ENCODE assay signal across 13 cellular contexts in genomic region chr7:76063525-76063924, GRCh38. TPM values are rescaled to one million over a fixed set of nuclear protein-coding genes. Genes with fewer than 3 reads are reported as not detected.
DNase-seq lines count a peak whose midpoint lies in the region; ATAC-seq, FAIRE-seq and TF ChIP-seq lines count a peak whose summit lies in the region.
"Had no signal": no experiment of that assay in that cellular context is flagged by ENCODE, and none has a peak within 500 bp of the region (broad histone marks: within the 10 kb centered on the region; RNA-seq: fewer than 3 reads in every experiment).

No MANE protein-coding gene starts in this region.

- no peaks in the 10 kb centered on the region for H3K79me2 ChIP-seq in K562 (ENCODE audit: control insufficient read depth, insufficient read depth, low read length)
- H3K79me2 ChIP-seq in HepG2 (ENCODE audit: insufficient read depth, low read length): no peaks in the 10 kb centered on the region

- no peak overlapping the region for H3K27ac Mint-ChIP-seq in Calu3 (ENCODE audit: unreplicated experiment)
- no peak overlapping the region for H3K27ac Mint-ChIP-seq in stimulated activated naive B cell treated with anti-CD40 and anti-IgM and Interleukin-4, amounts not matched to agents 10 μg/mL and 1 μg/mL and 100 μg/mL, for 72 hours
- H3K27ac Mint-ChIP-seq: natural killer cell treated with Interleukin-12 subunit alpha and Interleukin-12 subunit beta and Interleukin-15 and Interleukin-18, amount 100 ng/mL, for 72 hours had no signal

- H3K9ac ChIP-seq in K562 (ENCODE audit: insufficient read depth in 1 of 2, low read depth in 2 of 2, low read length in 2 of 2) (0 out of 4 replicates have a peak overlapping the region, but pooled peaks of 1 of the 2 experiments have one; percentile 70), HepG2 (ENCODE audit: insufficient read depth, low read depth, low read length) (no peak overlapping the region)

- H3K36me3 ChIP-seq in K562 (ENCODE audit: control insufficient read depth, insufficient read depth, low read length) (peaks cover 86% of the 10 kb centered on the region), HepG2 (replicated peaks in 1 of 2; ENCODE audit: control insufficient read depth in 1 of 2, insufficient read depth in 2 of 2, low read length in 2 of 2) (peaks cover 44 to 83% of the 10 kb centered on the region in 2 experiments), brain microvascular endothelial cell (replicated peaks) (peaks cover 66% of the 10 kb centered on the region)

- TF ChIP-seq CTCF in Calu3 (IDR thresholded peaks at IDR 0.05; ENCODE audit: unreplicated experiment) (no peak), K562 (IDR thresholded peaks at IDR 0.05 in 2 of 3, conservative IDR thresholded peaks at IDR 0.05 in 1 of 3; ENCODE audit: insufficient read depth in 2 of 3, low read depth in 1 of 3, low read length in 3 of 3) (no peak), HepG2 (CRISPR knock-in tag; IDR thresholded peaks at IDR 0.05) (no peak), brain microvascular endothelial cell (IDR thresholded peaks at IDR 0.05; ENCODE audit: low read depth, low read length, missing control alignments) (no peak)

- H3K4me3 Mint-ChIP-seq in Calu3 (ENCODE audit: low read depth, unreplicated experiment): no peak overlapping the region
- H3K4me3 Mint-ChIP-seq in stimulated activated naive B cell treated with anti-CD40 and anti-IgM and Interleukin-4, amounts not matched to agents 10 μg/mL and 1 μg/mL and 100 μg/mL, for 72 hours: no peak overlapping the region
- H3K4me3 Mint-ChIP-seq: CD8-positive, alpha-beta memory T cell; natural killer cell treated with Interleukin-12 subunit alpha and Interleukin-12 subunit beta and Interleukin-15 and Interleukin-18, amount 100 ng/mL, for 72 hours had no signal

- intact Hi-C loops in Calu3 (cut with micrococcal nuclease; ENCODE audit: unreplicated experiment): no loop called here
- intact Hi-C loops in K562 (cut with micrococcal nuclease): no loop called here
- intact Hi-C loops in HepG2 (cut with micrococcal nuclease; ENCODE audit: unreplicated experiment): no loop called here

- in situ Hi-C loops in K562 (cut with MboI): no loop called here
- in situ Hi-C loops in HepG2 (cut with HindIII; ENCODE audit: extremely low pct_ligation_motif_present, low pct_unique_long_range_greater_than_20kb): no loop called here
- in situ Hi-C loops in brain microvascular endothelial cell (cut with HindIII; ENCODE audit: low pct_ligation_motif_present, low sequenced_read_pairs): no loop called here

- no peaks in the 10 kb centered on the region for H3K4me1 Mint-ChIP-seq in Calu3 (ENCODE audit: low read depth, unreplicated experiment)
- H3K4me1 Mint-ChIP-seq in stimulated activated naive B cell treated with anti-CD40 and anti-IgM and Interleukin-4, amounts not matched to agents 10 μg/mL and 1 μg/mL and 100 μg/mL, for 72 hours: no peaks in the 10 kb centered on the region
- H3K4me1 Mint-ChIP-seq: CD8-positive, alpha-beta memory T cell had no signal

- BruUV-seq in Calu3 (replicated peaks; lab: Mats Ljungman, UMichigan) (no TSS peak), K562 (replicated peaks; lab: Mats Ljungman, UMichigan) (no TSS peak), HepG2 (replicated peaks; lab: Mats Ljungman, UMichigan) (no TSS peak)

- H3K9me3 ChIP-seq in K562 (replicated peaks; ENCODE audit: control insufficient read depth, insufficient read depth, low read depth, low read length): no peaks in the 10 kb centered on the region
- no peaks in the 10 kb centered on the region for H3K9me3 ChIP-seq in HepG2 (ENCODE audit: low read length)

- TF ChIP-seq RAD21 in K562 (CRISPR knock-in tag; conservative IDR thresholded peaks at IDR 0.05 in 1 of 2, IDR thresholded peaks at IDR 0.05 in 1 of 2): no peak
- TF ChIP-seq RAD21 in HepG2 (CRISPR knock-in tag; IDR thresholded peaks at IDR 0.05): no peak

- CTCF ChIA-PET in Calu3 (lab: Charles Lee): no interaction called here
- CTCF ChIA-PET in K562 (lab: Yijun Ruan, JAX; ENCODE audit: low intra/inter-chr PET ratio): interaction anchor here (0.7 kb wide), 1 partner anchor 72 kb away, joined by 3 read pairs; no protein-coding TSS in a partner anchor
- CTCF ChIA-PET in HepG2 (lab: Yijun Ruan, JAX; ENCODE audit: low intra/inter-chr PET ratio, low total read pairs): no interaction called here

- H3K4me1 ChIP-seq in K562 (replicated peaks in 1 of 2; ENCODE audit: control insufficient read depth in 2 of 2, insufficient read depth in 2 of 2, low read length in 2 of 2): peaks cover 0 to 16% of the 10 kb centered on the region in 2 experiments; a peak in 2 of 5 replicates
- H3K4me1 ChIP-seq in HepG2 (ENCODE audit: insufficient read depth, low read length): peaks cover 27% of the 10 kb centered on the region

- no peaks in the 10 kb centered on the region for H3K9me3 Mint-ChIP-seq in Calu3 (ENCODE audit: low read depth, unreplicated experiment)
- H3K9me3 Mint-ChIP-seq in stimulated activated naive B cell treated with anti-CD40 and anti-IgM and Interleukin-4, amounts not matched to agents 10 μg/mL and 1 μg/mL and 100 μg/mL, for 72 hours: no peaks in the 10 kb centered on the region
- H3K9me3 Mint-ChIP-seq: CD8-positive, alpha-beta memory T cell; natural killer cell treated with Interleukin-12 subunit alpha and Interleukin-12 subunit beta and Interleukin-15 and Interleukin-18, amount 100 ng/mL, for 72 hours had no signal

- no peak overlapping the region for H3K27ac ChIP-seq in K562 (ENCODE audit: extremely low read depth, low read depth, low read length)
- H3K27ac ChIP-seq in HepG2 (ENCODE audit: extremely low read length, insufficient read depth, low read length): no peak overlapping the region
- no peak overlapping the region for H3K27ac ChIP-seq in brain microvascular endothelial cell

- POLR2A ChIA-PET in K562 (lab: Yijun Ruan, JAX) (interaction anchor here (0.7 to 1.3 kb wide), 6 partner anchors 8 to 103 kb away, joined by 3 to 6 read pairs (median 3); no protein-coding TSS in a partner anchor), HepG2 (lab: Yijun Ruan, JAX) (no interaction called here)

- DNase-seq in Calu3 (peak; percentile 30), HT-29 (ENCODE audit: low spot score) (peak; percentile 90), K562 (ENCODE audit: extremely low read depth in 1 of 4, low spot score in 3 of 4) (peak; percentile 61 to 73 (median 68)), HepG2 (ENCODE audit: low spot score) (no peak), iPS-NIHi7 (ENCODE audit: extremely low spot score) (no peak), brain microvascular endothelial cell (no peak)
- no peak for DNase-seq in stimulated activated naive B cell treated with anti-CD40 and anti-IgM and Interleukin-4, amounts not matched to agents 10 μg/mL and 1 μg/mL and 100 μg/mL, for 72 hours
- DNase-seq: activated CD8-positive, alpha-beta memory T cell treated with anti-CD3 and anti-CD28 coated beads for 24 hours; activated naive CD4-positive, alpha-beta T cell; CD8-positive, alpha-beta memory T cell; NCI-H446 treated with DMSO at 0.1 percent for 48 hours had no signal

- H3K4me3 ChIP-seq in K562: no peak overlapping the region
- H3K4me3 ChIP-seq in HepG2 (replicated peaks in 1 of 3; ENCODE audit: insufficient read depth in 1 of 3, low read depth in 2 of 3, low read length in 3 of 3): no peak overlapping the region
- H3K4me3 ChIP-seq in brain microvascular endothelial cell (ENCODE audit: low read depth, low read length): no peak overlapping the region

- H3K36me3 Mint-ChIP-seq in Calu3 (ENCODE audit: insufficient read depth, unreplicated experiment): no peaks in the 10 kb centered on the region
- H3K36me3 Mint-ChIP-seq in stimulated activated naive B cell treated with anti-CD40 and anti-IgM and Interleukin-4, amounts not matched to agents 10 μg/mL and 1 μg/mL and 100 μg/mL, for 72 hours: peaks cover 62 to 74% of the 10 kb centered on the region in 2 donors

- WGBS in K562 (ENCODE audit: insufficient coverage, low coverage, missing lambda C conversion rate): 79% methylated on average over 14 of the region's 14 CpGs
- 82% methylated on average over 9 of the region's 14 CpGs for WGBS in HepG2 (ENCODE audit: low lambda C conversion rate)

- no peak for TF ChIP-seq EP300 in K562 (IDR thresholded peaks at IDR 0.05; ENCODE audit: low read length)
- TF ChIP-seq EP300 in HepG2 (IDR thresholded peaks at IDR 0.05; ENCODE audit: low read depth in 2 of 2, low read length in 2 of 2): no peak
- no peak for TF ChIP-seq EP300 in HepG2 (CRISPR knock-in tag; IDR thresholded peaks at IDR 0.05; ENCODE audit: borderline replicate concordance)

- ATAC-seq in K562 (peak; percentile 53), HepG2 (no peak)
- no peak for ATAC-seq in stimulated activated naive B cell treated with anti-CD40 and anti-IgM and Interleukin-4, amounts not matched to agents 10 μg/mL and 1 μg/mL and 100 μg/mL, for 72 hours (replicated peaks)
- ATAC-seq: natural killer cell treated with Interleukin-12 subunit alpha and Interleukin-12 subunit beta and Interleukin-15 and Interleukin-18, amount 100 ng/mL, for 72 hours had no signal

- TF ChIP-seq POLR2A in K562 (conservative IDR thresholded peaks at IDR 0.05) (no peak), HepG2 (IDR thresholded peaks at IDR 0.05; ENCODE audit: insufficient read depth in 1 of 2, low read depth in 2 of 2, low read length in 2 of 2) (no peak)

- H3K27me3 ChIP-seq in K562 (ENCODE audit: control insufficient read depth in 2 of 2, insufficient read depth in 2 of 2, low read length in 2 of 2) (no peaks in the 10 kb centered on the region), HepG2 (ENCODE audit: control insufficient read depth in 1 of 2, insufficient read depth in 2 of 2, low read length in 2 of 2) (no peaks in the 10 kb centered on the region), brain microvascular endothelial cell (replicated peaks) (no peaks in the 10 kb centered on the region)

- no peaks in the 10 kb centered on the region for H3K27me3 Mint-ChIP-seq in Calu3 (ENCODE audit: unreplicated experiment)
- H3K27me3 Mint-ChIP-seq in stimulated activated naive B cell treated with anti-CD40 and anti-IgM and Interleukin-4, amounts not matched to agents 10 μg/mL and 1 μg/mL and 100 μg/mL, for 72 hours: no peaks in the 10 kb centered on the region
- H3K27me3 Mint-ChIP-seq: CD8-positive, alpha-beta memory T cell; natural killer cell treated with Interleukin-12 subunit alpha and Interleukin-12 subunit beta and Interleukin-15 and Interleukin-18, amount 100 ng/mL, for 72 hours had no signal

- no peak overlapping the region for H3K4me2 ChIP-seq in K562 (ENCODE audit: insufficient read depth, low read length)
- H3K4me2 ChIP-seq in HepG2 (ENCODE audit: low read depth, low read length): no peak overlapping the region

- FAIRE-seq in K562 (lab: Jason Lieb, UNC): peak; percentile 44
- FAIRE-seq in HepG2 (lab: Jason Lieb, UNC): no peak
- FAIRE-seq: bronchial epithelial cell had no signal

- H3K9me1 ChIP-seq in K562 (ENCODE audit: control insufficient read depth, insufficient read depth, low read length): no peaks in the 10 kb centered on the region

- H4K20me1 ChIP-seq in K562 (replicated peaks; ENCODE audit: control insufficient read depth, insufficient read depth, low read length): peaks cover 20% of the 10 kb centered on the region
- H4K20me1 ChIP-seq in HepG2 (ENCODE audit: insufficient read depth, low read length): no peaks in the 10 kb centered on the region; the same call in 1 of the 2 replicates

- no peak overlapping the region for H2AFZ ChIP-seq in K562 (ENCODE audit: low read depth, low read length)
- no peak overlapping the region for H2AFZ ChIP-seq in HepG2 (ENCODE audit: low read length)

RNA-seq across cellular contexts. Expression of gene MDH2, which starts 15.6 kb away (rescaled TPM):
- total RNA-seq in Calu3 (2022) (154 and 160 TPM in 2 replicates), K562 (2014; rRNA removed) (300 and 442 TPM in 2 replicates), K562 (2014; rRNA removed; fragmentation: Illumina TruSeq; extraction: Trizol) (153 and 164 TPM in 2 replicates), K562 (2015; rRNA removed; fragmentation: Illumina TruSeq; extraction: Trizol) (216 and 230 TPM in 2 replicates), K562 (2021) (671 and 701 TPM in 2 replicates), HepG2 (2016; rRNA removed; fragmentation: Illumina TruSeq; extraction: Trizol) (90.3 and 107 TPM in 2 replicates)
- total RNA-seq in HT-29 (2014; rRNA removed; shearing (Covaris generic)): 188 and 199 TPM in 2 replicates
- 150 and 286 TPM in 2 replicates for total RNA-seq in K562 (2011; cell fraction: chromatin; rRNA removed; ENCODE audit: low replicate concordance)
- total RNA-seq in K562 (2011; cell fraction: nucleolus; rRNA removed): 194 and 214 TPM in 2 replicates
- total RNA-seq in K562 (2011; cell fraction: nucleoplasm; rRNA removed): 176 and 210 TPM in 2 replicates
- polyA plus RNA-seq in K562 (2011; rRNA removed) (106 and 358 TPM in 2 replicates), K562 (2014; fragmentation: Illumina TruSeq; extraction: Trizol) (509 and 570 TPM in 2 replicates), K562 (2014; fragmentation: Nextera tagmentation; extraction: Ambion mirVana) (100 to 1,000 TPM; 242 to 411 TPM), K562 (2014; rRNA removed) (211 and 216 TPM in 2 replicates), HepG2 (2011; rRNA removed) (81.4 and 90.1 TPM in 2 replicates)
- 156 and 243 TPM in 2 replicates for polyA plus RNA-seq in K562 (2011; cell fraction: cytosol; rRNA removed)
- 190 and 250 TPM in 2 replicates for polyA plus RNA-seq in K562 (2011; cell fraction: nucleus; rRNA removed)
- 435 and 724 TPM in 2 replicates for polyA plus RNA-seq in K562 (2012)
- 101 and 153 TPM in 2 replicates for polyA minus RNA-seq in K562 (2011; rRNA and poly(A)+ RNA removed)
- 389 and 497 TPM in 2 replicates for polyA minus RNA-seq in K562 (2011; cell fraction: cytosol; rRNA and poly(A)+ RNA removed)
- polyA minus RNA-seq in K562 (2011; cell fraction: nucleus; rRNA and poly(A)+ RNA removed): 67.3 and 93.9 TPM in 2 replicates
- total RNA-seq in HepG2 (2016; cell fraction: cytosol; rRNA removed; fragmentation: Illumina TruSeq; extraction: Trizol; ENCODE audit: low read depth): 35.9 and 38.8 TPM in 2 replicates
- 93.0 and 94.6 TPM in 2 replicates for total RNA-seq in HepG2 (2016; cell fraction: insoluble cytoplasmic fraction; rRNA removed; fragmentation: Illumina TruSeq; extraction: Trizol)
- total RNA-seq in HepG2 (2016; cell fraction: membrane; rRNA removed; fragmentation: Illumina TruSeq; extraction: Trizol): 44.2 and 48.6 TPM in 2 replicates
- total RNA-seq in HepG2 (2016; cell fraction: nucleus; rRNA removed; fragmentation: Illumina TruSeq; extraction: Trizol): 45.4 and 53.0 TPM in 2 replicates
- polyA plus RNA-seq in HepG2 (2011; cell fraction: cytosol; rRNA removed): 48.1 and 61.9 TPM in 2 replicates
- polyA plus RNA-seq in HepG2 (2011; cell fraction: nucleus; rRNA removed): 51.2 and 52.4 TPM in 2 replicates
- polyA plus RNA-seq in HepG2 (2012): 126 and 145 TPM in 2 replicates
- 80.9 and 96.5 TPM in 2 replicates for polyA plus RNA-seq in HepG2 (2016; cell fraction: cytosol; fragmentation: Illumina TruSeq; extraction: Trizol; ENCODE audit: low read depth)
- polyA plus RNA-seq in HepG2 (2016; cell fraction: insoluble cytoplasmic fraction; fragmentation: Illumina TruSeq; extraction: Trizol; ENCODE audit: low read depth): 203 and 256 TPM in 2 replicates
- polyA plus RNA-seq in HepG2 (2016; cell fraction: membrane; fragmentation: Illumina TruSeq; extraction: Trizol; ENCODE audit: low read depth): 77.6 and 81.5 TPM in 2 replicates
- polyA plus RNA-seq in HepG2 (2016; cell fraction: nucleus; fragmentation: Illumina TruSeq; extraction: Trizol; ENCODE audit: insufficient read depth, low read depth): 113 and 123 TPM in 2 replicates
- polyA minus RNA-seq in HepG2 (2011; rRNA and poly(A)+ RNA removed; ENCODE audit: low replicate concordance): 189 and 195 TPM in 2 replicates
- polyA minus RNA-seq in HepG2 (2011; cell fraction: cytosol; rRNA and poly(A)+ RNA removed): 86.4 and 103 TPM in 2 replicates
- 29.9 and 37.8 TPM in 2 replicates for polyA minus RNA-seq in HepG2 (2011; cell fraction: nucleus; rRNA and poly(A)+ RNA removed)

RNA-seq across cellular contexts. Expression of gene STYXL1, which starts 15.7 kb away (rescaled TPM):
- 39.9 and 46.2 TPM in 2 replicates for total RNA-seq in Calu3 (2022)
- 38.3 and 44.2 TPM in 2 replicates for total RNA-seq in HT-29 (2014; rRNA removed; shearing (Covaris generic))
- 44.2 and 67.1 TPM in 2 replicates for total RNA-seq in K562 (2011; cell fraction: chromatin; rRNA removed; ENCODE audit: low replicate concordance)
- total RNA-seq in K562 (2011; cell fraction: nucleolus; rRNA removed): 24.7 and 30.0 TPM in 2 replicates
- total RNA-seq in K562 (2011; cell fraction: nucleoplasm; rRNA removed): 32.7 and 33.7 TPM in 2 replicates
- 43.2 and 60.0 TPM in 2 replicates for total RNA-seq in K562 (2014; rRNA removed)
- 57.2 and 59.2 TPM in 2 replicates for total RNA-seq in K562 (2014; rRNA removed; fragmentation: Illumina TruSeq; extraction: Trizol)
- 44.8 and 54.9 TPM in 2 replicates for total RNA-seq in K562 (2015; rRNA removed; fragmentation: Illumina TruSeq; extraction: Trizol)
- total RNA-seq in K562 (2021): 44.3 and 50.0 TPM in 2 replicates
- 56.6 and 97.2 TPM in 2 replicates for polyA plus RNA-seq in K562 (2011; rRNA removed)
- polyA plus RNA-seq in K562 (2011; cell fraction: cytosol; rRNA removed): 86.0 and 101 TPM in 2 replicates
- 42.8 and 52.4 TPM in 2 replicates for polyA plus RNA-seq in K562 (2011; cell fraction: nucleus; rRNA removed)
- polyA plus RNA-seq in K562 (2012): 57.5 and 77.9 TPM in 2 replicates
- 72.2 and 82.7 TPM in 2 replicates for polyA plus RNA-seq in K562 (2014; fragmentation: Illumina TruSeq; extraction: Trizol)
- 10 to 100 TPM; 36.5 to 49.7 TPM for polyA plus RNA-seq in K562 (2014; fragmentation: Nextera tagmentation; extraction: Ambion mirVana)
- 49.9 and 67.4 TPM in 2 replicates for polyA plus RNA-seq in K562 (2014; rRNA removed)
- polyA minus RNA-seq in K562 (2011; rRNA and poly(A)+ RNA removed): 34.7 and 51.8 TPM in 2 replicates
- polyA minus RNA-seq in K562 (2011; cell fraction: cytosol; rRNA and poly(A)+ RNA removed): 15.0 and 17.0 TPM in 2 replicates
- 10.6 and 12.0 TPM in 2 replicates for polyA minus RNA-seq in K562 (2011; cell fraction: nucleus; rRNA and poly(A)+ RNA removed)
- 23.9 and 28.0 TPM in 2 replicates for total RNA-seq in HepG2 (2016; rRNA removed; fragmentation: Illumina TruSeq; extraction: Trizol)
- total RNA-seq in HepG2 (2016; cell fraction: cytosol; rRNA removed; fragmentation: Illumina TruSeq; extraction: Trizol; ENCODE audit: low read depth): 13.7 and 16.8 TPM in 2 replicates
- 21.2 and 33.5 TPM in 2 replicates for total RNA-seq in HepG2 (2016; cell fraction: insoluble cytoplasmic fraction; rRNA removed; fragmentation: Illumina TruSeq; extraction: Trizol)
- total RNA-seq in HepG2 (2016; cell fraction: membrane; rRNA removed; fragmentation: Illumina TruSeq; extraction: Trizol): 15.6 and 15.7 TPM in 2 replicates
- total RNA-seq in HepG2 (2016; cell fraction: nucleus; rRNA removed; fragmentation: Illumina TruSeq; extraction: Trizol): 13.0 and 16.7 TPM in 2 replicates
- polyA plus RNA-seq in HepG2 (2011; rRNA removed): 36.0 and 38.3 TPM in 2 replicates
- polyA plus RNA-seq in HepG2 (2011; cell fraction: cytosol; rRNA removed): 47.3 and 50.3 TPM in 2 replicates
- polyA plus RNA-seq in HepG2 (2011; cell fraction: nucleus; rRNA removed): 19.1 and 23.0 TPM in 2 replicates
- polyA plus RNA-seq in HepG2 (2012): 20.3 and 22.3 TPM in 2 replicates
- polyA plus RNA-seq in HepG2 (2016; cell fraction: cytosol; fragmentation: Illumina TruSeq; extraction: Trizol; ENCODE audit: low read depth): 17.6 and 20.9 TPM in 2 replicates
- 42.1 and 47.6 TPM in 2 replicates for polyA plus RNA-seq in HepG2 (2016; cell fraction: insoluble cytoplasmic fraction; fragmentation: Illumina TruSeq; extraction: Trizol; ENCODE audit: low read depth)
- polyA plus RNA-seq in HepG2 (2016; cell fraction: membrane; fragmentation: Illumina TruSeq; extraction: Trizol; ENCODE audit: low read depth): 19.0 and 20.3 TPM in 2 replicates
- 26.3 and 27.9 TPM in 2 replicates for polyA plus RNA-seq in HepG2 (2016; cell fraction: nucleus; fragmentation: Illumina TruSeq; extraction: Trizol; ENCODE audit: insufficient read depth, low read depth)
- 18.8 and 29.8 TPM in 2 replicates for polyA minus RNA-seq in HepG2 (2011; rRNA and poly(A)+ RNA removed; ENCODE audit: low replicate concordance)
- polyA minus RNA-seq in HepG2 (2011; cell fraction: cytosol; rRNA and poly(A)+ RNA removed): 7.5 and 9.2 TPM in 2 replicates
- 8.9 and 10.7 TPM in 2 replicates for polyA minus RNA-seq in HepG2 (2011; cell fraction: nucleus; rRNA and poly(A)+ RNA removed)

Comparison
In these comparisons a context has a peak if more than half of its experiments do, and no peak if none do; other contexts are left out.
1. DNase-seq: peak in Calu3 (single experiment), HT-29 (single experiment) and K562 (4 of 4); none in HepG2 (single experiment), stimulated activated naive B cell treated with anti-CD40 and anti-IgM and Interleukin-4, amounts not matched to agents 10 μg/mL and 1 μg/mL and 100 μg/mL, for 72 hours (single experiment), iPS-NIHi7 (single experiment) and brain microvascular endothelial cell (single experiment).